17 cellular contexts compared by ENCODE assay signal in genomic region chr7:102009628-102010027, GRCh38.
DNase-seq lines count a peak whose midpoint lies in the region; ATAC-seq and TF ChIP-seq lines count a peak whose summit lies in the region.
"Had no signal": no experiment of that assay in that cellular context is flagged by ENCODE, and none has a peak within 500 bp of the region (broad histone marks: within the 10 kb centered on the region; RNA-seq: fewer than 3 reads in every experiment).

No MANE protein-coding gene starts in this region.

- intact Hi-C loops in left lung (cut with DNase I) = no loop called here

- H3K36me3 Mint-ChIP-seq in brain = peaks cover 30% of the 10 kb centered on the region
- H3K36me3 Mint-ChIP-seq in type B pancreatic cell = peaks cover 5% of the 10 kb centered on the region
- H3K36me3 Mint-ChIP-seq in immature natural killer cell = no peaks in the 10 kb centered on the region

- H3K4me1 ChIP-seq in SK-N-SH (ENCODE audit: control insufficient read depth in 1 of 2, insufficient read depth in 2 of 2, low read depth in 1 of 2, low read length in 1 of 2) = peaks cover 7 to 8% of the 10 kb centered on the region in 2 experiments; a peak in 2 of 4 replicates
- no peaks in the 10 kb centered on the region for H3K4me1 ChIP-seq in left lung

- TF ChIP-seq EP300 in SK-N-SH (IDR thresholded peaks at IDR 0.05; ENCODE audit: borderline replicate concordance in 1 of 2, low read depth in 1 of 2, low read length in 1 of 2) = no peak

- CTCF ChIA-PET in SK-N-SH (lab: Yijun Ruan, JAX) = no interaction called here

- H3K79me2 ChIP-seq in SK-N-SH (ENCODE audit: insufficient read depth) = peaks cover 20% of the 10 kb centered on the region

- H3K36me3 ChIP-seq in SK-N-SH (replicated peaks in 1 of 2; ENCODE audit: control insufficient read depth in 1 of 2, insufficient read depth in 2 of 2, low read length in 1 of 2) (no peaks in the 10 kb centered on the region), left lung (peaks cover 0 to 6% of the 10 kb centered on the region in 2 donors)

- H3K27ac Mint-ChIP-seq in brain (peak overlapping the region in 3 of 5 experiments; percentile 79 to 93 (median 90)), type B pancreatic cell (peak overlapping the region; percentile 62), immature natural killer cell (no peak overlapping the region)
- H3K27ac Mint-ChIP-seq: activated CD4-positive, alpha-beta T cell treated with anti-CD3 and anti-CD28 coated beads, Interleukin-2, amount 10 ng/mL, durations not matched to agents 7 days and 5 days had no signal

- H3K4me3 Mint-ChIP-seq in brain (no peak overlapping the region), type B pancreatic cell (no peak overlapping the region), immature natural killer cell (no peak overlapping the region)
- H3K4me3 Mint-ChIP-seq: activated CD4-positive, alpha-beta T cell treated with anti-CD3 and anti-CD28 coated beads, Interleukin-2, amount 10 ng/mL, durations not matched to agents 7 days and 5 days; activated T-cell treated with anti-CD3 and anti-CD28 coated beads, Interleukin-2, amount 50 U/mL, for 4 hours; naive thymus-derived CD8-positive, alpha-beta T cell had no signal

- no peaks in the 10 kb centered on the region for H3F3A ChIP-seq in SK-N-SH (replicated peaks; ENCODE audit: insufficient read depth)

- 76% methylated on average over 5 of the region's 5 CpGs for WGBS in SK-N-SH (ENCODE audit: low lambda C conversion rate)

- H2AFZ ChIP-seq in SK-N-SH (ENCODE audit: low read depth) = no peak overlapping the region

- POLR2A ChIA-PET in SK-N-SH (lab: Yijun Ruan, JAX) = no interaction called here

- no peaks in the 10 kb centered on the region for H3K9me2 ChIP-seq in SK-N-SH

- peaks cover 37% of the 10 kb centered on the region for H3K4me1 Mint-ChIP-seq in brain
- H3K4me1 Mint-ChIP-seq in type B pancreatic cell (ENCODE audit: unreplicated experiment) = peaks cover 29% of the 10 kb centered on the region
- peaks cover 2 to 8% of the 10 kb centered on the region in 2 donors for H3K4me1 Mint-ChIP-seq in immature natural killer cell
- H3K4me1 Mint-ChIP-seq: activated CD4-positive, alpha-beta T cell treated with anti-CD3 and anti-CD28 coated beads, Interleukin-2, amount 10 ng/mL, durations not matched to agents 7 days and 5 days had no signal

- H3K9me3 Mint-ChIP-seq in brain (no peaks in the 10 kb centered on the region), type B pancreatic cell (no peaks in the 10 kb centered on the region), immature natural killer cell (no peaks in the 10 kb centered on the region)
- H3K9me3 Mint-ChIP-seq: activated CD4-positive, alpha-beta T cell treated with anti-CD3 and anti-CD28 coated beads, Interleukin-2, amount 10 ng/mL, durations not matched to agents 7 days and 5 days; activated T-cell treated with anti-CD3 and anti-CD28 coated beads, Interleukin-2, amount 50 U/mL, for 4 hours; naive thymus-derived CD8-positive, alpha-beta T cell had no signal

- DNase-seq in SK-N-SH (no peak), left lung (no peak), type B pancreatic cell (ENCODE audit: extremely low spot score, unreplicated experiment) (no peak), immature natural killer cell (no peak), hippocampal formation (lab: John Stamatoyannopoulos, UW) (no peak)
- DNase-seq: activated CD4-positive, alpha-beta T cell treated with anti-CD3 and anti-CD28 coated beads, Interleukin-2, amount 10 ng/mL, durations not matched to agents 7 days and 5 days; activated T-cell treated with anti-CD3 and anti-CD28 coated beads, Interleukin-2, amount 50 U/mL, for 4 hours; glutamatergic neuron; Karpas-422; naive thymus-derived CD8-positive, alpha-beta T cell; NCI-H146; RPMI8226; stimulated activated naive CD4-positive, alpha-beta T cell; T-helper 2 cell had no signal

- no peaks in the 10 kb centered on the region for H3K9me3 ChIP-seq in SK-N-SH
- no peaks in the 10 kb centered on the region for H3K9me3 ChIP-seq in left lung

- ATAC-seq in SK-N-SH treated with all-trans-retinoic acid at 6 μM for 48 hours (peak; percentile 68), left lung (peak; percentile 50), GM21367 (IDR thresholded peaks at IDR 0.05; ENCODE audit: unreplicated experiment) (no peak)
- ATAC-seq: activated T-cell treated with anti-CD3 and anti-CD28 coated beads, Interleukin-2, amount 50 U/mL, for 4 hours; naive thymus-derived CD8-positive, alpha-beta T cell had no signal

- TF ChIP-seq CTCF in SK-N-SH (IDR thresholded peaks at IDR 0.05) (no peak), brain (conservative IDR thresholded peaks at IDR 0.05) (no peak), left lung (IDR thresholded peaks at IDR 0.05) (no peak), type B pancreatic cell (conservative IDR thresholded peaks at IDR 0.05) (no peak)

- no peak for TF ChIP-seq RAD21 in SK-N-SH (IDR thresholded peaks at IDR 0.05; ENCODE audit: low read length)

- H3K9ac ChIP-seq in SK-N-SH = no peak overlapping the region

- no peak overlapping the region for H3K4me3 ChIP-seq in SK-N-SH (ENCODE audit: low read depth in 2 of 2, low read length in 1 of 2)
- no peak overlapping the region for H3K4me3 ChIP-seq in left lung

- no peak overlapping the region for H3K4me2 ChIP-seq in SK-N-SH

- H3K27ac ChIP-seq in SK-N-SH (ENCODE audit: low read depth in 2 of 2, low read length in 1 of 2) (no peak overlapping the region), left lung (no peak overlapping the region)

- no peaks in the 10 kb centered on the region for H4K20me1 ChIP-seq in SK-N-SH (ENCODE audit: insufficient read depth)

- H3K27me3 ChIP-seq in SK-N-SH (ENCODE audit: insufficient read depth) = no peaks in the 10 kb centered on the region
- no peaks in the 10 kb centered on the region for H3K27me3 ChIP-seq in left lung

- H3K27me3 Mint-ChIP-seq in brain = no peaks in the 10 kb centered on the region
- H3K27me3 Mint-ChIP-seq in type B pancreatic cell = no peaks in the 10 kb centered on the region
- H3K27me3 Mint-ChIP-seq in immature natural killer cell (ENCODE audit: low read depth in 3 of 3) = peaks cover 0 to 2% (median 2%) of the 10 kb centered on the region in 3 donors
- H3K27me3 Mint-ChIP-seq: activated CD4-positive, alpha-beta T cell treated with anti-CD3 and anti-CD28 coated beads, Interleukin-2, amount 10 ng/mL, durations not matched to agents 7 days and 5 days; naive thymus-derived CD8-positive, alpha-beta T cell had no signal

TF ChIP-seq in SK-N-SH treated with all-trans-retinoic acid at 6 μM for 48 hours, 23 proteins besides CTCF, POLR2A, EP300 and RAD21:
- TF ChIP-seq ISL1 (CRISPR knock-in tag; IDR thresholded peaks at IDR 0.05) (peak; percentile 69), ZNF565 (CRISPR knock-in tag; conservative IDR thresholded peaks at IDR 0.05; ENCODE audit: low read depth) (no peak)
- TF ChIP-seq, protein P1, sequence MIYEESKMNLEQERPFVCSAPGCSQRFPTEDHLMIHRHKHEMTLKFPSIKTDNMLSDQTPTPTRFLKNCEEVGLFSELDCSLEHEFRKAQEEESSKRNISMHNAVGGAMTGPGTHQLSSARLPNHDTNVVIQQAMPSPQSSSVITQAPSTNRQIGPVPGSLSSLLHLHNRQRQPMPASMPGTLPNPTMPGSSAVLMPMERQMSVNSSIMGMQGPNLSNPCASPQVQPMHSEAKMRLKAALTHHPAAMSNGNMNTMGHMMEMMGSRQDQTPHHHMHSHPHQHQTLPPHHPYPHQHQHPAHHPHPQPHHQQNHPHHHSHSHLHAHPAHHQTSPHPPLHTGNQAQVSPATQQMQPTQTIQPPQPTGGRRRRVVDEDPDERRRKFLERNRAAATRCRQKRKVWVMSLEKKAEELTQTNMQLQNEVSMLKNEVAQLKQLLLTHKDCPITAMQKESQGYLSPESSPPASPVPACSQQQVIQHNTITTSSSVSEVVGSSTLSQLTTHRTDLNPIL (CRISPR knock-in tag; IDR thresholded peaks at IDR 0.05; ENCODE audit: low read depth) = peak; percentile 49; the same call in 1 of the 2 replicates

TF ChIP-seq in SK-N-SH, 30 proteins besides CTCF, POLR2A, EP300 and RAD21:
- no peak for TF ChIP-seq FOXJ3 (CRISPR knock-in tag; IDR thresholded peaks at IDR 0.05)
- no peak for TF ChIP-seq JUND (IDR thresholded peaks at IDR 0.05)
- TF ChIP-seq FOXM1 (IDR thresholded peaks at IDR 0.05; ENCODE audit: low read depth) = no peak
- no peak for TF ChIP-seq FOSL2 (IDR thresholded peaks at IDR 0.05; ENCODE audit: borderline replicate concordance, low read depth)
- TF ChIP-seq, protein P2, sequence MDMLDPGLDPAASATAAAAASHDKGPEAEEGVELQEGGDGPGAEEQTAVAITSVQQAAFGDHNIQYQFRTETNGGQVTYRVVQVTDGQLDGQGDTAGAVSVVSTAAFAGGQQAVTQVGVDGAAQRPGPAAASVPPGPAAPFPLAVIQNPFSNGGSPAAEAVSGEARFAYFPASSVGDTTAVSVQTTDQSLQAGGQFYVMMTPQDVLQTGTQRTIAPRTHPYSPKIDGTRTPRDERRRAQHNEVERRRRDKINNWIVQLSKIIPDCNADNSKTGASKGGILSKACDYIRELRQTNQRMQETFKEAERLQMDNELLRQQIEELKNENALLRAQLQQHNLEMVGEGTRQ (IDR thresholded peaks at IDR 0.05; ENCODE audit: borderline replicate concordance, low read depth, low read length) = no peak
- TF ChIP-seq NFIC (IDR thresholded peaks at IDR 0.05; ENCODE audit: borderline replicate concordance) = no peak
TF ChIP-seq in SK-N-SH: peak in this region for 0.

Comparison
In these comparisons a context has a peak if more than half of its experiments do, and no peak if none do; other contexts are left out.
1. H3K27ac Mint-ChIP-seq: peak in brain (3 of 5) and type B pancreatic cell (single experiment); none in immature natural killer cell (0 of 6).